Comparison of ENCODE assay signal across 22 cellular contexts in the genomic region with DNA sequence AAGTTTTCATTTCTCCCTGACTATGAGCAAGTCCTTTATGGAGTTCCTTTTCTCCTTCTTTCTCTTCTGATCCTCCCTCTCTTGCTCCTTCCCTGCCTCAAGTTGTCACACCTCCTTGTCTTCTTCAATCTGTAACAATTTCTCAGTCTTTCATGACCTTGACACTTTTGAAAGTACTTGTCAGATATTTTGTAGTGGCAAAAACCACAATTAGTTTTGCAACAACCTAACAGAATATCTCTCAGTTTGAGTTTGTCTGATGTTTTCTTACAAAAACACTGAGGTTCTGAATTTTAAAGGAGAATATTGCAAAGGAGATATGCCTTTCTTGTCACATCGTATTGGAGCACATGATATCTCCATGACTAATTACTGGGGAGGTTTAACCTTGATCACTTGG.
"Had no signal": no experiment of that assay in that cellular context is flagged by ENCODE, and none has a peak within 500 bp of the region (broad histone marks: within the 10 kb centered on the region; RNA-seq: fewer than 3 reads in every experiment).

No MANE protein-coding gene starts in this region.

- H3K36me3 ChIP-seq: left lung, right lobe of liver had no signal

- DNase-seq: activated B cell treated with CpG ODN at 0.5 μM for 24 hours; activated CD4-positive, alpha-beta memory T cell treated with anti-CD3 and anti-CD28 coated beads for 36 hours; activated CD4-positive, alpha-beta T cell treated with anti-CD3 and anti-CD28 coated beads for 4 hours; activated naive CD4-positive, alpha-beta T cell treated with anti-CD3 and anti-CD28 coated beads for 36 hours; activated T-cell treated with anti-CD3 and anti-CD28 coated beads, Interleukin-2, amount 50 U/mL, for 1 hour; anterior cingulate cortex; central memory CD4-positive, alpha-beta T cell; endodermal cell; foreskin melanocyte; glutamatergic neuron; hippocampal formation; left lung; naive B cell; right lobe of liver; small intestine; stimulated activated CD4-positive, alpha-beta T cell treated with anti-CD3 and anti-CD28 coated beads, Interleukin-4, amount 100 ng/mL, for 1 hour; stimulated activated naive CD8-positive, alpha-beta T cell treated with anti-CD3 and anti-CD28 coated beads, Interleukin-15, amount 100 ng/mL, for 72 hours; T-helper 9 cell; trophoblast cell had no signal

- H3K9me3 ChIP-seq: right lobe of liver had no signal

- FAIRE-seq: colon, small intestine had no signal

- H3K27ac ChIP-seq: epithelial cell of prostate, left lung, right lobe of liver had no signal

- H3K4me3 ChIP-seq: left lung, right lobe of liver had no signal

- ATAC-seq: activated T-helper 17 cell treated with anti-CD3 and anti-CD28 coated beads, Interleukin-2, amount 50 U/mL, for 72 hours; left lung; right lobe of liver; stimulated activated naive CD8-positive, alpha-beta T cell treated with anti-CD3 and anti-CD28 coated beads, Interleukin-15, amount 100 ng/mL, for 72 hours had no signal

- H3K27me3 ChIP-seq: left lung, right lobe of liver had no signal
